In genomic region chr1:167016090-167016750, GRCh38 we compare ENCODE assay signal across 22 cellular contexts. TPM values are rescaled to one million over a fixed set of nuclear protein-coding genes. Genes with fewer than 3 reads are reported as not detected.
DNase-seq lines count a peak whose midpoint lies in the region; ATAC-seq, FAIRE-seq and TF ChIP-seq lines count a peak whose summit lies in the region.
"Had no signal": no experiment of that assay in that cellular context is flagged by ENCODE, and none has a peak within 500 bp of the region (broad histone marks: within the 10 kb centered on the region; RNA-seq: fewer than 3 reads in every experiment).

No MANE protein-coding gene starts in this region.

- H3K4me2 ChIP-seq in K562 (ENCODE audit: insufficient read depth, low read length) = no peak overlapping the region

- in situ Hi-C loops in KBM-7 (cut with MboI; ENCODE audit: low pct_unique_long_range_greater_than_20kb, low sequenced_read_pairs) (no loop called here), K562 (cut with MboI) (no loop called here)

- WGBS in K562 (ENCODE audit: insufficient coverage, low coverage, missing lambda C conversion rate) = 3% methylated on average over 6 of the region's 6 CpGs

- no peaks in the 10 kb centered on the region for H3K9me3 ChIP-seq in K562 (replicated peaks; ENCODE audit: control insufficient read depth, insufficient read depth, low read depth, low read length)

- H3K27me3 ChIP-seq in K562 (ENCODE audit: control insufficient read depth in 2 of 2, insufficient read depth in 2 of 2, low read length in 2 of 2) = no peaks in the 10 kb centered on the region; a peak in 3 of 5 replicates

- no peak for TF ChIP-seq EP300 in K562 (IDR thresholded peaks at IDR 0.05; ENCODE audit: low read length)

- TF ChIP-seq CTCF in K562 (IDR thresholded peaks at IDR 0.05 in 2 of 3, conservative IDR thresholded peaks at IDR 0.05 in 1 of 3; ENCODE audit: insufficient read depth in 2 of 3, low read depth in 1 of 3, low read length in 3 of 3) = no peak

- H2AFZ ChIP-seq in K562 (ENCODE audit: low read depth, low read length) = no peak overlapping the region

- H3K79me2 ChIP-seq in K562 (ENCODE audit: control insufficient read depth, insufficient read depth, low read length) = no peaks in the 10 kb centered on the region

- BruUV-seq in K562 (replicated peaks; lab: Mats Ljungman, UMichigan) = no TSS peak

- CTCF ChIA-PET in K562 (lab: Yijun Ruan, JAX; ENCODE audit: low intra/inter-chr PET ratio) = no interaction called here

- no peak overlapping the region for H3K27ac ChIP-seq in K562 (ENCODE audit: extremely low read depth, low read depth, low read length)
- H3K27ac ChIP-seq: C4-2B, SK-N-MC had no signal

- TF ChIP-seq RAD21 in K562 (CRISPR knock-in tag; conservative IDR thresholded peaks at IDR 0.05 in 1 of 2, IDR thresholded peaks at IDR 0.05 in 1 of 2) = no peak

- no peaks in the 10 kb centered on the region for H3K36me3 ChIP-seq in K562 (ENCODE audit: control insufficient read depth, insufficient read depth, low read length)

- no peaks in the 10 kb centered on the region for H4K20me1 ChIP-seq in K562 (replicated peaks; ENCODE audit: control insufficient read depth, insufficient read depth, low read length)

- DNase-seq in AML-193 (lab: John Stamatoyannopoulos, UW) = peak; percentile 60 to 67
- peak; percentile 58 for DNase-seq in KBM-7
- DNase-seq in NOMO-1 treated with DMSO at 0.1 percent for 48 hours (lab: John Stamatoyannopoulos, UW; ENCODE audit: unreplicated experiment) = peak; percentile 42
- no peak for DNase-seq in K562 (ENCODE audit: extremely low read depth in 1 of 4, low spot score in 3 of 4)
- DNase-seq in activated effector memory CD4-positive, alpha-beta T cell treated with Interleukin-2 at 50 U/mL for 16 hours = no peak
- no peak for DNase-seq in stimulated activated CD4-positive, alpha-beta T cell treated with anti-CD3 and anti-CD28 coated beads, Interleukin-4, amount 100 ng/mL, for 24 hours
- DNase-seq: DND-41, H9, NCI-H1417 treated with DMSO at 0.1 percent for 48 hours, NCI-H187 treated with DMSO at 0.1 percent for 48 hours, NCI-H226, NCI-H524 had no signal

- intact Hi-C loops in K562 (cut with micrococcal nuclease) = no loop called here

- no peak overlapping the region for H3K4me3 ChIP-seq in K562
- H3K4me3 ChIP-seq: SK-N-MC had no signal

- no peak for ATAC-seq in K562
- no peak for ATAC-seq in SK-N-SH treated with all-trans-retinoic acid at 6 μM for 48 hours
- ATAC-seq: Right ventricle myocardium inferior had no signal

- no peaks in the 10 kb centered on the region for H3K4me1 ChIP-seq in K562 (replicated peaks in 1 of 2; ENCODE audit: control insufficient read depth in 2 of 2, insufficient read depth in 2 of 2, low read length in 2 of 2)

- H3K9ac ChIP-seq in K562 (ENCODE audit: insufficient read depth in 1 of 2, low read depth in 2 of 2, low read length in 2 of 2) = no peak overlapping the region

- FAIRE-seq in K562 (lab: Jason Lieb, UNC) = no peak
- FAIRE-seq: RCC 7860 had no signal

- no peak for TF ChIP-seq POLR2A in K562 (conservative IDR thresholded peaks at IDR 0.05)

- POLR2A ChIA-PET in K562 (lab: Yijun Ruan, JAX) = interaction anchor here (0.6 kb wide), 1 partner anchor 161 kb away, joined by 3 read pairs; no protein-coding TSS in a partner anchor

- H3K9me1 ChIP-seq in K562 (ENCODE audit: control insufficient read depth, insufficient read depth, low read length) = no peaks in the 10 kb centered on the region

TF ChIP-seq in K562, 482 proteins besides CTCF, POLR2A, EP300 and RAD21:
- no peak for TF ChIP-seq HNRNPH1 (optimal IDR thresholded peaks at IDR 0.05; ENCODE audit: low read depth, low read length)
- no peak for TF ChIP-seq MECOM (CRISPR knock-in tag; IDR thresholded peaks at IDR 0.05)
- TF ChIP-seq ZNF764 (CRISPR knock-in tag; IDR thresholded peaks at IDR 0.05; ENCODE audit: low read depth) = no peak
- TF ChIP-seq KLF1 (tag; IDR thresholded peaks at IDR 0.05) = no peak
- no peak for TF ChIP-seq CEBPG (CRISPR knock-in tag; IDR thresholded peaks at IDR 0.05)
- peak in 1 of 2 experiments; percentile 32; a peak in 1 of 4 replicates for TF ChIP-seq CEBPG (tag; conservative IDR thresholded peaks at IDR 0.05 in 1 of 2, IDR thresholded peaks at IDR 0.05 in 1 of 2)
- peak; percentile 65 for TF ChIP-seq CEBPB (tag; IDR thresholded peaks at IDR 0.05)

TF ChIP-seq in SK-N-SH treated with all-trans-retinoic acid at 6 μM for 48 hours, 23 proteins besides CTCF, POLR2A, EP300 and RAD21 (continues in another document):
- TF ChIP-seq BACH2 (CRISPR knock-in tag; IDR thresholded peaks at IDR 0.05; ENCODE audit: borderline replicate concordance) (no peak), ARNTL (CRISPR knock-in tag; IDR thresholded peaks at IDR 0.05; ENCODE audit: borderline replicate concordance, low read depth) (no peak), OSR1 (CRISPR knock-in tag; IDR thresholded peaks at IDR 0.05) (no peak), GLIS3 (CRISPR knock-in tag; IDR thresholded peaks at IDR 0.05) (no peak), SNAI2 (CRISPR knock-in tag; IDR thresholded peaks at IDR 0.05) (no peak), ZNF565 (CRISPR knock-in tag; conservative IDR thresholded peaks at IDR 0.05; ENCODE audit: low read depth) (no peak), PPARA (CRISPR knock-in tag; IDR thresholded peaks at IDR 0.05; ENCODE audit: borderline replicate concordance) (no peak), CSDC2 (CRISPR knock-in tag; IDR thresholded peaks at IDR 0.05) (no peak), TOX (CRISPR knock-in tag; IDR thresholded peaks at IDR 0.05; ENCODE audit: borderline replicate concordance) (no peak), TCF4 (CRISPR knock-in tag; IDR thresholded peaks at IDR 0.05; ENCODE audit: borderline replicate concordance) (no peak), RARB (CRISPR knock-in tag; IDR thresholded peaks at IDR 0.05) (no peak), ISL1 (CRISPR knock-in tag; IDR thresholded peaks at IDR 0.05) (no peak), ZFP3 (CRISPR knock-in tag; IDR thresholded peaks at IDR 0.05) (no peak), ZNF8 (CRISPR knock-in tag; IDR thresholded peaks at IDR 0.05) (no peak), ZFP30 (CRISPR knock-in tag; IDR thresholded peaks at IDR 0.05) (no peak)
- TF ChIP-seq, protein P1, sequence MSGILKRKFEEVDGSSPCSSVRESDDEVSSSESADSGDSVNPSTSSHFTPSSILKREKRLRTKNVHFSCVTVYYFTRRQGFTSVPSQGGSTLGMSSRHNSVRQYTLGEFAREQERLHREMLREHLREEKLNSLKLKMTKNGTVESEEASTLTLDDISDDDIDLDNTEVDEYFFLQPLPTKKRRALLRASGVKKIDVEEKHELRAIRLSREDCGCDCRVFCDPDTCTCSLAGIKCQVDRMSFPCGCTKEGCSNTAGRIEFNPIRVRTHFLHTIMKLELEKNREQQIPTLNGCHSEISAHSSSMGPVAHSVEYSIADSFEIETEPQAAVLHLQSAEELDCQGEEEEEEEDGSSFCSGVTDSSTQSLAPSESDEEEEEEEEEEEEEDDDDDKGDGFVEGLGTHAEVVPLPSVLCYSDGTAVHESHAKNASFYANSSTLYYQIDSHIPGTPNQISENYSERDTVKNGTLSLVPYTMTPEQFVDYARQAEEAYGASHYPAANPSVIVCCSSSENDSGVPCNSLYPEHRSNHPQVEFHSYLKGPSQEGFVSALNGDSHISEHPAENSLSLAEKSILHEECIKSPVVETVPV (CRISPR knock-in tag; IDR thresholded peaks at IDR 0.05) = no peak

RNA-seq across cellular contexts. Expression of gene MAEL, which starts 27.1 kb away (rescaled TPM):
- 0.60 TPM in 1 of 2 replicates, not detected in the other for total RNA-seq in K562 (2011; cell fraction: chromatin; rRNA removed; ENCODE audit: low replicate concordance)
- total RNA-seq in K562 (2011; cell fraction: nucleolus; rRNA removed) = 0.26 and 0.33 TPM in 2 replicates
- not detected in 2 replicates for total RNA-seq in K562 (2011; cell fraction: nucleoplasm; rRNA removed)
- total RNA-seq in K562 (2014; rRNA removed) (0.50 and 0.65 TPM in 2 replicates), K562 (2014; rRNA removed; fragmentation: Illumina TruSeq; extraction: Trizol) (0.84 and 1.1 TPM in 2 replicates), K562 (2015; rRNA removed; fragmentation: Illumina TruSeq; extraction: Trizol) (0.51 and 1.2 TPM in 2 replicates), K562 (2021) (0.74 and 0.75 TPM in 2 replicates)
- polyA plus RNA-seq in K562 (2011; rRNA removed) (0.09 and 0.11 TPM in 2 replicates), K562 (2014; fragmentation: Illumina TruSeq; extraction: Trizol) (0.97 and 1.6 TPM in 2 replicates), K562 (2014; fragmentation: Nextera tagmentation; extraction: Ambion mirVana) (1 to 10 TPM; 1.5 to 1.9 TPM), K562 (2014; rRNA removed) (0.27 and 0.97 TPM in 2 replicates)
- polyA plus RNA-seq in K562 (2011; cell fraction: cytosol; rRNA removed) = 0.06 TPM in 1 of 2 replicates, not detected in the other
- 0.06 TPM in 1 of 2 replicates, not detected in the other for polyA plus RNA-seq in K562 (2011; cell fraction: nucleus; rRNA removed)
- 0.87 and 2.1 TPM in 2 replicates for polyA plus RNA-seq in K562 (2012)
- 0.09 TPM in 1 of 2 replicates, not detected in the other for polyA minus RNA-seq in K562 (2011; rRNA and poly(A)+ RNA removed)
- polyA minus RNA-seq in K562 (2011; cell fraction: cytosol; rRNA and poly(A)+ RNA removed) = not detected in 2 replicates
- polyA minus RNA-seq in K562 (2011; cell fraction: nucleus; rRNA and poly(A)+ RNA removed) = not detected in 2 replicates
- total RNA-seq: A673; G401; H9; HT-29; LHCN-M2; T-helper 1 cell treated with Interleukin-12 subunit alpha and Interleukin-12 subunit beta and Interleukin-4 antibody, amounts not matched to agents 30 ng/mL and 1 ng/mL, for 36 hours had no signal

RNA-seq across cellular contexts. Expression of gene ILDR2, which starts 40.9 kb away (rescaled TPM):
- not detected in 2 replicates for total RNA-seq in K562 (2011; cell fraction: chromatin; rRNA removed; ENCODE audit: low replicate concordance)
- total RNA-seq in K562 (2011; cell fraction: nucleolus; rRNA removed) = not detected in 2 replicates
- total RNA-seq in K562 (2011; cell fraction: nucleoplasm; rRNA removed) = 0.22 TPM in 1 of 2 replicates, not detected in the other
- total RNA-seq in K562 (2014; rRNA removed) (0.12 and 0.18 TPM in 2 replicates), K562 (2014; rRNA removed; fragmentation: Illumina TruSeq; extraction: Trizol) (0.04 and 0.06 TPM in 2 replicates), K562 (2015; rRNA removed; fragmentation: Illumina TruSeq; extraction: Trizol) (0.04 TPM in 1 of 2 replicates, not detected in the other), K562 (2021) (0.16 and 0.20 TPM in 2 replicates)
- polyA plus RNA-seq in K562 (2011; rRNA removed) (0.01 and 0.20 TPM in 2 replicates), K562 (2014; fragmentation: Illumina TruSeq; extraction: Trizol) (0.18 and 0.31 TPM in 2 replicates), K562 (2014; fragmentation: Nextera tagmentation; extraction: Ambion mirVana) (not detected), K562 (2014; rRNA removed) (0.03 TPM in 1 of 2 replicates, not detected in the other)
- polyA plus RNA-seq in K562 (2011; cell fraction: cytosol; rRNA removed) = under 0.01 and 0.06 TPM in 2 replicates
- polyA plus RNA-seq in K562 (2011; cell fraction: nucleus; rRNA removed) = 0.03 TPM in 1 of 2 replicates, not detected in the other
- 0.01 and 0.06 TPM in 2 replicates for polyA plus RNA-seq in K562 (2012)
- 0.56 TPM in 1 of 2 replicates, not detected in the other for polyA minus RNA-seq in K562 (2011; rRNA and poly(A)+ RNA removed)
- polyA minus RNA-seq in K562 (2011; cell fraction: cytosol; rRNA and poly(A)+ RNA removed) = not detected in 2 replicates
- polyA minus RNA-seq in K562 (2011; cell fraction: nucleus; rRNA and poly(A)+ RNA removed) = under 0.01 TPM in 1 of 2 replicates, not detected in the other
- total RNA-seq: A673 had no signal

Comparison
In these comparisons a context has a peak if more than half of its experiments do, and no peak if none do; other contexts are left out.
1. DNase-seq: peak in AML-193 (2 of 2), KBM-7 (single experiment) and NOMO-1 treated with DMSO at 0.1 percent for 48 hours (single experiment); none in K562 (0 of 4), activated effector memory CD4-positive, alpha-beta T cell treated with Interleukin-2 at 50 U/mL for 16 hours (single experiment) and stimulated activated CD4-positive, alpha-beta T cell treated with anti-CD3 and anti-CD28 coated beads, Interleukin-4, amount 100 ng/mL, for 24 hours (single experiment).